ENCODE assay signal across 24 cellular contexts in the genomic region with DNA sequence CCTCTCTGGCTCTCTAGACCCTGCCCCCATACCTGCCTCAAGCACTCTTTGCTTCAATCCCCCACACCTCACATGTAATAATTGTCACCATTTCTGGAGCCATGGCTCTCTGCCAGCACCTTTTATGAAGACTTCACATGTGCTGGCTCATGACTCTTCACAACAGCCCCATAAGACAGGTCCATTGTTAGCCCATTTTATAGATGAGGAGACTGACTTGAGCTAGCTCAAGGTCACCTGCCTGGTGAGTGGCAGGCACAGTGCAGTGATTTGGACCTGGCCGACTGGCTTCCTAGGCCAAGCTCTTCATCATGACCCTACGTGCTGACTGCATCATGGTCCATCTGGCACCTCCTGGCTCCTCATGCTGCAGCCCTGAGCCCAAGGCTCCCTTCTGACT. TPM values are rescaled to one million over a fixed set of nuclear protein-coding genes. Genes with fewer than 3 reads are reported as not detected.
DNase-seq lines count a peak whose midpoint lies in the region; ATAC-seq and TF ChIP-seq lines count a peak whose summit lies in the region.
"Had no signal": no experiment of that assay in that cellular context is flagged by ENCODE, and none has a peak within 500 bp of the region (broad histone marks: within the 10 kb centered on the region; RNA-seq: fewer than 3 reads in every experiment).

No MANE protein-coding gene starts in this region.

- H4K91ac ChIP-seq in mesenchymal stem cell (ENCODE audit: low read length) = peak overlapping the region; percentile 7

- H3K9ac ChIP-seq in adipocyte (ENCODE audit: low read length) = peak overlapping the region; percentile 77
- peak overlapping the region; percentile 61 for H3K9ac ChIP-seq in mesenchymal stem cell (ENCODE audit: low read length)
- H3K9ac ChIP-seq: SK-N-SH had no signal

- no peak for ATAC-seq in left ventricle myocardium superior
- ATAC-seq: T-helper 17 cell had no signal

- H3K79me1 ChIP-seq in mesenchymal stem cell (replicated peaks; ENCODE audit: low read length, poor library complexity, severe bottlenecking) = no peaks in the 10 kb centered on the region

- no peak overlapping the region for H3K23ac ChIP-seq in mesenchymal stem cell (ENCODE audit: low read length in 2 of 2)

- DNase-seq in right atrium auricular region (ENCODE audit: low spot score) (no peak), left ventricle myocardium superior (no peak), adipocyte (ENCODE audit: low read depth) (no peak), mesenchymal stem cell (no peak), vagina (ENCODE audit: extremely low spot score in 2 of 2) (no peak), BE2C (no peak), NCI-H2029 (lab: John Stamatoyannopoulos, UW) (no peak), NCI-H2171 treated with DMSO at 0.1 percent for 48 hours (lab: John Stamatoyannopoulos, UW) (no peak)
- DNase-seq: activated CD4-positive, alpha-beta memory T cell treated with anti-CD3 and anti-CD28 coated beads for 36 hours; activated CD8-positive, alpha-beta memory T cell treated with anti-CD3 and anti-CD28 coated beads, Interleukin-2, amount 50 U/mL, for 4 hours; activated naive CD4-positive, alpha-beta T cell treated with Interleukin-2 at 50 U/mL for 16 hours; DMS53; hypothalamus; Kasumi-1; NCI-H1417 treated with DMSO at 0.1 percent for 48 hours; NCI-H2107; NCI-H446 treated with DMSO at 0.1 percent for 48 hours; OCI-M1; SK-N-SH; stimulated activated CD8-positive, alpha-beta memory T cell treated with anti-CD3 and anti-CD28 coated beads, Interleukin-4, amount 100 ng/mL, for 48 hours; T-helper 17 cell had no signal

- H3K27me3 ChIP-seq in right atrium auricular region (no peaks in the 10 kb centered on the region), adipocyte (replicated peaks; ENCODE audit: control insufficient read depth, insufficient read depth, low read length) (no peaks in the 10 kb centered on the region), mesenchymal stem cell (ENCODE audit: control insufficient read depth in 1 of 2, insufficient read depth in 1 of 2, low read length in 2 of 2) (no peaks in the 10 kb centered on the region), vagina (no peaks in the 10 kb centered on the region), BE2C (0 out of 2 replicates have a peak, but pooled peaks cover 5% of the 10 kb centered on the region)
- H3K27me3 ChIP-seq: gastroesophageal sphincter had no signal

- TF ChIP-seq CTCF in right atrium auricular region (IDR thresholded peaks at IDR 0.05) = no peak
- TF ChIP-seq CTCF in vagina (IDR thresholded peaks at IDR 0.05) = no peak
- no peak for TF ChIP-seq CTCF in BE2C (IDR thresholded peaks at IDR 0.05; ENCODE audit: low read depth, low read length)

- H4K8ac ChIP-seq in mesenchymal stem cell (ENCODE audit: low read length) = no peak overlapping the region

- no peak overlapping the region for H2AFZ ChIP-seq in mesenchymal stem cell (ENCODE audit: low read depth, low read length)

- H3K4me1 ChIP-seq in right atrium auricular region (peaks cover 0 to 7% of the 10 kb centered on the region in 2 donors), adipocyte (ENCODE audit: control insufficient read depth, insufficient read depth, low read length) (peaks cover 51% of the 10 kb centered on the region), mesenchymal stem cell (ENCODE audit: control insufficient read depth, insufficient read depth, low read depth, low read length) (no peaks in the 10 kb centered on the region), vagina (peaks cover 53% of the 10 kb centered on the region), BE2C (no peaks in the 10 kb centered on the region)

- TF ChIP-seq POLR2A in vagina (IDR thresholded peaks at IDR 0.05) = no peak

- H2BK120ac ChIP-seq in mesenchymal stem cell (ENCODE audit: low read depth, low read length) = no peak overlapping the region

- no peaks in the 10 kb centered on the region for H3K36me3 ChIP-seq in right atrium auricular region
- H3K36me3 ChIP-seq in adipocyte (ENCODE audit: control insufficient read depth, insufficient read depth, low read length, severe bottlenecking) = no peaks in the 10 kb centered on the region
- peaks cover 0 to 53% of the 10 kb centered on the region in 2 experiments for H3K36me3 ChIP-seq in mesenchymal stem cell (ENCODE audit: control insufficient read depth in 1 of 2, insufficient read depth in 2 of 2, low read depth in 1 of 2, low read length in 2 of 2)
- no peaks in the 10 kb centered on the region for H3K36me3 ChIP-seq in vagina
- no peaks in the 10 kb centered on the region for H3K36me3 ChIP-seq in BE2C
- H3K36me3 ChIP-seq: gastroesophageal sphincter had no signal

- peak overlapping the region in 1 of 2 experiments; percentile 35 for H3K4ac ChIP-seq in mesenchymal stem cell (ENCODE audit: low read depth in 1 of 2, low read length in 2 of 2)

- H3K4me2 ChIP-seq in mesenchymal stem cell (ENCODE audit: low read length, poor library complexity, severe bottlenecking) = no peak overlapping the region
- H3K4me2 ChIP-seq: SK-N-SH had no signal

- no peak overlapping the region for H2AK5ac ChIP-seq in mesenchymal stem cell (ENCODE audit: low read length, severe bottlenecking)

- 96% methylated on average over 2 of the region's 2 CpGs for WGBS in mesenchymal stem cell

- H3K27ac ChIP-seq in right atrium auricular region (peak overlapping the region; percentile 4 to 20), mesenchymal stem cell (ENCODE audit: low read length, poor library complexity, severe bottlenecking) (no peak overlapping the region), vagina (peak overlapping the region; percentile 59)

- no peak overlapping the region for H2BK15ac ChIP-seq in mesenchymal stem cell (ENCODE audit: low read depth, poor library complexity, severe bottlenecking)

- H2BK12ac ChIP-seq in mesenchymal stem cell (ENCODE audit: low read length in 2 of 2) = no peak overlapping the region

- H3K9me3 ChIP-seq in right atrium auricular region (no peaks in the 10 kb centered on the region), adipocyte (ENCODE audit: control insufficient read depth, low read length) (no peaks in the 10 kb centered on the region), mesenchymal stem cell (ENCODE audit: control insufficient read depth, low read length) (no peaks in the 10 kb centered on the region), vagina (no peaks in the 10 kb centered on the region), BE2C (no peaks in the 10 kb centered on the region)
- H3K9me3 ChIP-seq: gastroesophageal sphincter, SK-N-SH had no signal

- intact Hi-C loops in left ventricle myocardium superior (cut with micrococcal nuclease) = no loop called here
- intact Hi-C loops in vagina (cut with DNase I) = no loop called here

- H3K4me3 ChIP-seq in right atrium auricular region (no peak overlapping the region), adipocyte (ENCODE audit: low read length) (peak overlapping the region; percentile 33), mesenchymal stem cell (ENCODE audit: insufficient read depth in 1 of 2, low read depth in 1 of 2, low read length in 2 of 2) (no peak overlapping the region), vagina (no peak overlapping the region), BE2C (ENCODE audit: low read depth, low read length) (no peak overlapping the region)
- H3K4me3 ChIP-seq: gastroesophageal sphincter had no signal

- H3K18ac ChIP-seq in mesenchymal stem cell (ENCODE audit: low read depth in 1 of 2, low read length in 2 of 2) = no peak overlapping the region

- H2BK5ac ChIP-seq in mesenchymal stem cell (ENCODE audit: low read depth, low read length, poor library complexity, severe bottlenecking) = no peak overlapping the region

- H3K14ac ChIP-seq in mesenchymal stem cell (ENCODE audit: low read length in 2 of 2) = peak overlapping the region in 1 of 2 experiments; percentile 74

RNA-seq across cellular contexts. Expression of gene FAM20A, which starts 25.0 kb away (rescaled TPM):
- total RNA-seq in right atrium auricular region (1 to 10 TPM; 2.5 to 4.4 TPM), left ventricle myocardium superior (7.6 TPM), vagina (16.2 TPM)
- 0.37 TPM for polyA plus RNA-seq in mesenchymal stem cell (2013, experiment 1 of 2)
- 0.44 TPM for polyA plus RNA-seq in mesenchymal stem cell (2013, experiment 2 of 2)
- polyA plus RNA-seq in BE2C (2012; ENCODE audit: insufficient read depth, insufficient read length, low read depth) = 1.3 TPM
- total RNA-seq: activated CD4-positive, alpha-beta memory T cell treated with anti-CD3 and anti-CD28 coated beads for 36 hours; activated T-helper 1 cell treated with anti-CD3 and anti-CD28 coated beads, Interleukin-12 subunit alpha, Interleukin-12 subunit beta, Interleukin-2, Interleukin-4 antibody, amounts not matched to agents 30 ng/mL and 10 ng/mL and 1 ng/mL, durations not matched to agents 14 hours and 24 hours and 36 hours; dermis microvascular lymphatic vessel endothelial cell had no signal
- polyA plus RNA-seq: SK-N-SH had no signal
